Comparison of ENCODE assay signal across 19 cellular contexts in the genomic region with DNA sequence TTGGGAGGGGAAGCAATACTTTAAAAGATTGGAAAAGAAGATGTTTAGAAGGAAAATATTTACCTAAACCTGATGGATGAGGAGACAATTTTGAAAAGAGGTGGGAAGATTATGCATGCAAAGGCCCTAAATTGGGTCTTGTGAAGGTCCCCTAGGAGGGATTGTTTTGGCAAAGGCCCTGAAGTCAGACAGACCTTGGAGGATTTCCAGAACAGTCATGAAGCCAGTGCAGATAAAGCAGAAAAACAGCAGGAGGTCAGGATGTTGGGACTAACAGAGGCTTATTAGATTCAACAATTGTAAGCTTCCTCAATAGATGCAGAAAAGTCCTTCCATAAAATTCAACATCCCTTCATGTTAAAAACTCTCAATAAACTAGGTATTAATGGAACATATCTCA.
"Had no signal": no experiment of that assay in that cellular context is flagged by ENCODE, and none has a peak within 500 bp of the region (broad histone marks: within the 10 kb centered on the region; RNA-seq: fewer than 3 reads in every experiment).

No MANE protein-coding gene starts in this region.

- H3K4me2 ChIP-seq: smooth muscle cell had no signal

- H3K27ac Mint-ChIP-seq: activated CD4-positive, alpha-beta memory T cell treated with anti-CD3 and anti-CD28 coated beads, Interleukin-2, amount 10 ng/mL, durations not matched to agents 7 days and 5 days; activated CD4-positive, alpha-beta T cell treated with anti-CD3 and anti-CD28 coated beads for 36 hours; activated naive CD8-positive, alpha-beta T cell treated with anti-CD3 and anti-CD28 coated beads for 36 hours; immature natural killer cell; naive thymus-derived CD8-positive, alpha-beta T cell; stimulated activated effector memory CD8-positive, alpha-beta T cell treated with anti-CD3 and anti-CD28 coated beads, Interleukin-12 subunit alpha, Interleukin-12 subunit beta, amount 100 ng/mL, for 72 hours had no signal

- ATAC-seq: activated CD4-positive, alpha-beta T cell treated with anti-CD3 and anti-CD28 coated beads for 36 hours; left colon; mucosa of descending colon; naive thymus-derived CD8-positive, alpha-beta T cell; stimulated activated effector memory CD8-positive, alpha-beta T cell treated with anti-CD3 and anti-CD28 coated beads, Interleukin-12 subunit alpha, Interleukin-12 subunit beta, amount 100 ng/mL, for 72 hours had no signal

- H3K4me3 Mint-ChIP-seq: activated CD4-positive, alpha-beta memory T cell treated with anti-CD3 and anti-CD28 coated beads, Interleukin-2, amount 10 ng/mL, durations not matched to agents 7 days and 5 days; activated CD4-positive, alpha-beta T cell treated with anti-CD3 and anti-CD28 coated beads for 36 hours; activated naive CD8-positive, alpha-beta T cell treated with anti-CD3 and anti-CD28 coated beads for 36 hours; immature natural killer cell; naive thymus-derived CD8-positive, alpha-beta T cell; stimulated activated effector memory CD8-positive, alpha-beta T cell treated with anti-CD3 and anti-CD28 coated beads, Interleukin-12 subunit alpha, Interleukin-12 subunit beta, amount 100 ng/mL, for 72 hours had no signal

- H3K4me1 ChIP-seq: tibial artery had no signal

- H3K4me3 ChIP-seq: cardiac muscle cell, coronary artery, mucosa of descending colon, smooth muscle cell, tibial artery had no signal

- H3K4me1 Mint-ChIP-seq: activated CD4-positive, alpha-beta memory T cell treated with anti-CD3 and anti-CD28 coated beads, Interleukin-2, amount 10 ng/mL, durations not matched to agents 7 days and 5 days; activated CD4-positive, alpha-beta T cell treated with anti-CD3 and anti-CD28 coated beads for 36 hours; activated naive CD8-positive, alpha-beta T cell treated with anti-CD3 and anti-CD28 coated beads for 36 hours; immature natural killer cell; naive thymus-derived CD8-positive, alpha-beta T cell; stimulated activated effector memory CD8-positive, alpha-beta T cell treated with anti-CD3 and anti-CD28 coated beads, Interleukin-12 subunit alpha, Interleukin-12 subunit beta, amount 100 ng/mL, for 72 hours had no signal

- H3K36me3 ChIP-seq: cardiac muscle cell, tibial artery had no signal

- H3K27me3 ChIP-seq: cardiac muscle cell, tibial artery had no signal

- H3K27me3 Mint-ChIP-seq: activated CD4-positive, alpha-beta memory T cell treated with anti-CD3 and anti-CD28 coated beads, Interleukin-2, amount 10 ng/mL, durations not matched to agents 7 days and 5 days; activated CD4-positive, alpha-beta T cell treated with anti-CD3 and anti-CD28 coated beads for 36 hours; activated naive CD8-positive, alpha-beta T cell treated with anti-CD3 and anti-CD28 coated beads for 36 hours; naive thymus-derived CD8-positive, alpha-beta T cell had no signal

- H3K9me3 ChIP-seq: mucosa of descending colon, tibial artery had no signal

- H3K36me3 Mint-ChIP-seq: activated naive CD8-positive, alpha-beta T cell treated with anti-CD3 and anti-CD28 coated beads for 36 hours; stimulated activated effector memory CD8-positive, alpha-beta T cell treated with anti-CD3 and anti-CD28 coated beads, Interleukin-12 subunit alpha, Interleukin-12 subunit beta, amount 100 ng/mL, for 72 hours had no signal

- DNase-seq: activated CD4-positive, alpha-beta memory T cell treated with anti-CD3 and anti-CD28 coated beads, Interleukin-2, amount 10 ng/mL, durations not matched to agents 7 days and 5 days; activated CD4-positive, alpha-beta T cell treated with anti-CD3 and anti-CD28 coated beads for 36 hours; activated gamma-delta T cell treated with Interleukin-2 at 50 U/mL for 16 hours; activated naive CD8-positive, alpha-beta T cell treated with anti-CD3 and anti-CD28 coated beads for 36 hours; activated T-cell treated with anti-CD3 and anti-CD28 coated beads, Interleukin-2, amount 50 U/mL, for 48 hours; effector memory CD4-positive, alpha-beta T cell; immature natural killer cell; left colon; mammary epithelial cell; mucosa of descending colon; naive thymus-derived CD8-positive, alpha-beta T cell; posterior cingulate gyrus; T-helper 9 cell; tibial artery had no signal

- H3K27ac ChIP-seq: cardiac muscle cell, coronary artery, tibial artery, VCaP had no signal
